8 cellular contexts compared by ENCODE assay signal in genomic region chr20:46400828-46401477, GRCh38. TPM values are rescaled to one million over a fixed set of nuclear protein-coding genes. Genes with fewer than 3 reads are reported as not detected.
DNase-seq lines count a peak whose midpoint lies in the region; ATAC-seq and TF ChIP-seq lines count a peak whose summit lies in the region.

No MANE protein-coding gene starts in this region.

- in situ Hi-C loops in astrocyte of the spinal cord (cut with HindIII; ENCODE audit: low sequenced_read_pairs) = no loop called here

- peak; percentile 17 to 25 for DNase-seq in AML-193 (lab: John Stamatoyannopoulos, UW)
- DNase-seq in Kasumi-1 (lab: John Stamatoyannopoulos, UW) = peak; percentile 12 to 28
- peak; percentile 12 for DNase-seq in astrocyte of the spinal cord (ENCODE audit: low read depth, low spot score)
- no peak for DNase-seq in memory B cell (ENCODE audit: low spot score in 2 of 2)
- DNase-seq in mucosa of gallbladder (ENCODE audit: low spot score) = no peak

- no peaks in the 10 kb centered on the region for H3K27me3 Mint-ChIP-seq in memory B cell

- peak overlapping the region; percentile 9 for H3K27ac Mint-ChIP-seq in memory B cell

- H3K9me3 Mint-ChIP-seq in memory B cell = no peaks in the 10 kb centered on the region

- no peak overlapping the region for H3K4me3 ChIP-seq in astrocyte of the spinal cord (ENCODE audit: low read depth, low read length)

- H3K36me3 Mint-ChIP-seq in memory B cell = peaks cover 12% of the 10 kb centered on the region

- no peak overlapping the region for H3K4me3 Mint-ChIP-seq in memory B cell

- H3K4me1 Mint-ChIP-seq in memory B cell = peaks cover 38% of the 10 kb centered on the region

- no peak for TF ChIP-seq POLR2A in GM18505 (IDR thresholded peaks at IDR 0.05; ENCODE audit: borderline replicate concordance, extremely low read depth, insufficient read depth, insufficient read length)

- no peak for TF ChIP-seq CTCF in astrocyte of the spinal cord (IDR thresholded peaks at IDR 0.05; ENCODE audit: low read depth, low read length)

- ATAC-seq in memory B cell (ENCODE audit: low read depth) = no peak
- no peak for ATAC-seq in GM18505 (IDR thresholded peaks at IDR 0.05; ENCODE audit: unreplicated experiment)
- ATAC-seq in GM19023 (IDR thresholded peaks at IDR 0.05; ENCODE audit: unreplicated experiment) = no peak
- ATAC-seq in GM21723 (IDR thresholded peaks at IDR 0.05; ENCODE audit: unreplicated experiment) = no peak

RNA-seq across cellular contexts. Expression of gene ELMO2, which starts 5.5 kb away (rescaled TPM):
- 33.3 TPM for total RNA-seq in mucosa of gallbladder

Comparison
In these comparisons a context has a peak if more than half of its experiments do, and no peak if none do; other contexts are left out.
1. DNase-seq: peak in AML-193 (2 of 2), Kasumi-1 (2 of 2) and astrocyte of the spinal cord (single experiment); none in memory B cell (0 of 2) and mucosa of gallbladder (single experiment).